ENCODE assay signal across 11 cellular contexts in the genomic region with DNA sequence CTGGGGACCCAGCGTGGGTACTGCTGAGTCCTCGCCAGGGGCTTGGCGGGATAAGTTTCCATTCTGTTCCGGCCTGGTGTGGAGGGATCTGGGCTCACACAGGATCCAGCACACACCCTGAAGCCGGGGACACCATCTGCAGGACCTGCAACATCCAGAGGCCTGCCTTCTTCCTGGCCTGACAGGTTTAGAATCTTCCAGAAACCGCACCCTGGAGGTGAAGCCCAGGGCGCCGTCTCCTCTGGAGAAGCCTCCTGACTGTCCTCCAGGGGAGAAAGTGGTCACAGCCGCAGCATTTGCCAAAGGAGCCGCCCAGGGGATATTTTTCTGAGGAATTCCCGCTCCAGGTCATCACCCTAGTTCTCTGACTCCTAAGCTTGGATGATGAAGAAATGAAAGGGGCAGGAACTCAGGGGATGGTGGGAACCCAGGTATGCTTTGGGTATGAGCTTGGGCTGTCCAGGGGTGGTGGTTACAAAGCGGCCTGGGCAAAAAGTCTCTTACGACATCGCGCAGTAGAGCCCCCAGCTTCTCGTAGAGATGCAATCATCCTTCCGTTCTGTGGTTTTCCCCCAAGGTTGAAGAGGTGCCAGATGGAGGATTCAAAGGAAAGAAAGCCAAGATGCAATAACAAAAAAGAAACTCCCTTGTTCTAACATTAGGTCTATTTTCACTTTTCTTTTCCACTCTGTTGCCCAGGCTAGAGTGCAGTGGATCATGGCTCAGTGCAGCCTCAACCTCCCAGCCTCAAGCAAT. TPM values are rescaled to one million over a fixed set of nuclear protein-coding genes. Genes with fewer than 3 reads are reported as not detected.
DNase-seq lines count a peak whose midpoint lies in the region; ATAC-seq and TF ChIP-seq lines count a peak whose summit lies in the region.
"Had no signal": no experiment of that assay in that cellular context is flagged by ENCODE, and none has a peak within 500 bp of the region (broad histone marks: within the 10 kb centered on the region; RNA-seq: fewer than 3 reads in every experiment).

No MANE protein-coding gene starts in this region.

- peaks cover 57 to 100% (median 95%) of the 10 kb centered on the region in 10 experiments for H3K4me1 ChIP-seq in BLaER1 treated with 17β-estradiol and CSF1 and Interleukin-3, amounts not matched to agents 10 nM and 100 nM
- no peaks in the 10 kb centered on the region for H3K4me1 ChIP-seq in mucosa of descending colon (ENCODE audit: low read depth)
- H3K4me1 ChIP-seq: HAP-1, neural progenitor cell had no signal

- peaks cover 16% of the 10 kb centered on the region for H3K4me1 Mint-ChIP-seq in T-helper 17 cell

- H3K36me3 Mint-ChIP-seq in T-helper 17 cell (ENCODE audit: low read depth), result no peaks in the 10 kb centered on the region
- H3K36me3 Mint-ChIP-seq: neural progenitor cell had no signal

- peak overlapping the region in 7 of 10 experiments; percentile 3 to 55 (median 27); a peak in 9 of 20 replicates for H3K4me3 ChIP-seq in BLaER1 treated with 17β-estradiol and CSF1 and Interleukin-3, amounts not matched to agents 10 nM and 100 nM
- H3K4me3 ChIP-seq in mucosa of descending colon, result no peak overlapping the region
- H3K4me3 ChIP-seq: HAP-1, neural progenitor cell had no signal

- DNase-seq in GM19240 (ENCODE audit: insufficient read length, low spot score) (peak; percentile 43), T-helper 17 cell (no peak), mucosa of descending colon (peak in 2 of 3 donors; percentile 20 to 40), NCI-H510A (lab: John Stamatoyannopoulos, UW) (no peak)
- DNase-seq: amniotic stem cell had no signal

- H3K4me3 Mint-ChIP-seq in T-helper 17 cell, result no peak overlapping the region
- H3K4me3 Mint-ChIP-seq: neural progenitor cell had no signal

- no peaks in the 10 kb centered on the region for H3K36me3 ChIP-seq in BLaER1 treated with 17β-estradiol and CSF1 and Interleukin-3, amounts not matched to agents 10 nM and 100 nM
- no peaks in the 10 kb centered on the region for H3K36me3 ChIP-seq in mucosa of descending colon (ENCODE audit: low read depth)
- H3K36me3 ChIP-seq: HAP-1, neural progenitor cell had no signal

- peak overlapping the region; percentile 75 to 98 (median 89) for H3K4me2 ChIP-seq in BLaER1 treated with 17β-estradiol and CSF1 and Interleukin-3, amounts not matched to agents 10 nM and 100 nM
- H3K4me2 ChIP-seq: neural progenitor cell had no signal

- intact Hi-C loops in mucosa of descending colon (cut with DNase I, micrococcal nuclease), result no loop called here

- H3K27me3 ChIP-seq in BLaER1 treated with 17β-estradiol and CSF1 and Interleukin-3, amounts not matched to agents 10 nM and 100 nM, result no peaks in the 10 kb centered on the region

- no peak for TF ChIP-seq CTCF in mucosa of descending colon (IDR thresholded peaks at IDR 0.05)

- no peak overlapping the region for H3K27ac Mint-ChIP-seq in T-helper 17 cell
- H3K27ac Mint-ChIP-seq: neural progenitor cell had no signal

- peak; percentile 41 for ATAC-seq in T-helper 17 cell
- ATAC-seq in mucosa of descending colon, result peak; percentile 38
- no peak for ATAC-seq in GM21737 (IDR thresholded peaks at IDR 0.05; ENCODE audit: unreplicated experiment)
- no peak for ATAC-seq in HG02610 (IDR thresholded peaks at IDR 0.05; ENCODE audit: unreplicated experiment)
- ATAC-seq in GM18867 (IDR thresholded peaks at IDR 0.05; ENCODE audit: unreplicated experiment), result no peak

- peaks cover 0 to 7% (median 0%) of the 10 kb centered on the region in 11 experiments; a peak in 5 of 22 replicates for H3K9me3 ChIP-seq in BLaER1 treated with 17β-estradiol and CSF1 and Interleukin-3, amounts not matched to agents 10 nM and 100 nM (replicated peaks in 1 of 11)
- H3K9me3 ChIP-seq in T-helper 17 cell (ENCODE audit: control insufficient read depth, low read length, poor library complexity, severe bottlenecking), result no peaks in the 10 kb centered on the region
- no peaks in the 10 kb centered on the region for H3K9me3 ChIP-seq in mucosa of descending colon
- H3K9me3 ChIP-seq: HAP-1 had no signal

- H3K27ac ChIP-seq in BLaER1 treated with 17β-estradiol and CSF1 and Interleukin-3, amounts not matched to agents 10 nM and 100 nM, result peak overlapping the region in 10 of 11 experiments; percentile 48 to 97 (median 91); a peak in 19 of 22 replicates
- H3K27ac ChIP-seq: neural progenitor cell had no signal

- peak overlapping the region in 9 of 11 experiments; percentile 62 to 83 (median 76); a peak in 18 of 22 replicates for H3K9ac ChIP-seq in BLaER1 treated with 17β-estradiol and CSF1 and Interleukin-3, amounts not matched to agents 10 nM and 100 nM
- H3K9ac ChIP-seq: neural progenitor cell had no signal

- no peaks in the 10 kb centered on the region for H3K27me3 Mint-ChIP-seq in T-helper 17 cell

- H4K20me1 ChIP-seq in BLaER1 treated with 17β-estradiol and CSF1 and Interleukin-3, amounts not matched to agents 10 nM and 100 nM, result no peaks in the 10 kb centered on the region

RNA-seq across cellular contexts. Expression of a gene that starts 9.1 kb away (rescaled TPM):
- total RNA-seq in T-helper 17 cell (1 to 10 TPM; 1.9 to 4.2 TPM), mucosa of descending colon (100 to 1,000 TPM in 1 of 3 donors, 10 to 100 TPM in 2; 10.5 to 114 (median 38.7) TPM)

Comparison
In these comparisons a context has a peak if more than half of its experiments do, and no peak if none do; other contexts are left out.
1. DNase-seq: peak in GM19240 (single experiment) and mucosa of descending colon (2 of 3); none in T-helper 17 cell (0 of 3) and NCI-H510A (single experiment).
2. ATAC-seq: peak in T-helper 17 cell (single experiment) and mucosa of descending colon (single experiment); none in GM21737 (single experiment), HG02610 (single experiment) and GM18867 (single experiment).